Comparison of ENCODE assay signal across 8 cellular contexts in genomic region chr16:3983081-3983520, GRCh38.
A peak's percentile ranks its signal among the peaks of the same experiment; 100 is the strongest.
DNase-seq lines count a peak whose midpoint lies in the region; ATAC-seq and TF ChIP-seq lines count a peak whose summit lies in the region.

No MANE protein-coding gene starts in this region.

- DNase-seq in SIG-M5 treated with dmso at 0.1 percent for 504 hours (lab: John Stamatoyannopoulos, UW; ENCODE audit: unreplicated experiment) = peak; percentile 8
- DNase-seq in SIG-M5 (lab: John Stamatoyannopoulos, UW) = no peak
- peak; percentile 22 for DNase-seq in NCI-H524 treated with DMSO at 0.1 percent for 48 hours (lab: John Stamatoyannopoulos, UW)
- peak; percentile 59 for DNase-seq in activated T-cell treated with anti-CD3 and anti-CD28 coated beads, Interleukin-2, amount 50 U/mL, for 24 hours
- peak; percentile 58 for DNase-seq in fibroblast of peridontal ligament (ENCODE audit: extremely low read depth)
- peak; percentile 58 for DNase-seq in neural crest cell (ENCODE audit: low read depth, low spot score)
- DNase-seq in aorta = peak in 1 of 2 donors; percentile 77

- H3K27me3 ChIP-seq in aorta (ENCODE audit: control insufficient read depth in 1 of 2, insufficient read depth in 2 of 2, low read length in 1 of 2) = no peaks in the 10 kb centered on the region

- no peaks in the 10 kb centered on the region for H3K4me1 ChIP-seq in aorta (ENCODE audit: control insufficient read depth in 1 of 2, insufficient read depth in 2 of 2, low read length in 2 of 2)

- no peaks in the 10 kb centered on the region for H3K9me3 Mint-ChIP-seq in activated T-cell treated with anti-CD3 and anti-CD28 coated beads, Interleukin-2, amount 50 U/mL, for 24 hours
- no peaks in the 10 kb centered on the region for H3K9me3 Mint-ChIP-seq in neural crest cell

- H3K4me3 ChIP-seq in aorta (ENCODE audit: low read length in 2 of 2) = no peak overlapping the region

- peaks cover 18% of the 10 kb centered on the region for H3K36me3 Mint-ChIP-seq in activated T-cell treated with anti-CD3 and anti-CD28 coated beads, Interleukin-2, amount 50 U/mL, for 24 hours (ENCODE audit: low read depth)
- no peaks in the 10 kb centered on the region for H3K36me3 Mint-ChIP-seq in neural crest cell (ENCODE audit: low read depth)

- TF ChIP-seq CTCF in neural crest cell (conservative IDR thresholded peaks at IDR 0.05) = peak; percentile 82

- intact Hi-C loops in aorta (cut with DNase I) = loop anchor here in 1 of 2 donors (5.0 to 10.0 kb wide), 3 partner anchors 132 to 269 kb away; partner anchors contain the start of gene ADCY9

- H3K9me3 ChIP-seq in aorta (ENCODE audit: control insufficient read depth, low read length) = no peaks in the 10 kb centered on the region

- no peak overlapping the region for H3K4me3 Mint-ChIP-seq in activated T-cell treated with anti-CD3 and anti-CD28 coated beads, Interleukin-2, amount 50 U/mL, for 24 hours
- no peak overlapping the region for H3K4me3 Mint-ChIP-seq in neural crest cell

- H3K27ac Mint-ChIP-seq in activated T-cell treated with anti-CD3 and anti-CD28 coated beads, Interleukin-2, amount 50 U/mL, for 24 hours = no peak overlapping the region
- no peak overlapping the region for H3K27ac Mint-ChIP-seq in neural crest cell (ENCODE audit: unreplicated experiment)

- peaks cover 6% of the 10 kb centered on the region for H3K4me1 Mint-ChIP-seq in activated T-cell treated with anti-CD3 and anti-CD28 coated beads, Interleukin-2, amount 50 U/mL, for 24 hours (ENCODE audit: low read depth)
- H3K4me1 Mint-ChIP-seq in neural crest cell = peaks cover 3% of the 10 kb centered on the region

- peaks cover 0 to 3% of the 10 kb centered on the region in 2 donors for H3K36me3 ChIP-seq in aorta (ENCODE audit: control insufficient read depth in 1 of 2, insufficient read depth in 2 of 2, low read length in 1 of 2)

- peak; percentile 72 for ATAC-seq in aorta (ENCODE audit: low FRiP score)
- ATAC-seq in HG03378 (IDR thresholded peaks at IDR 0.05; ENCODE audit: unreplicated experiment) = no peak

- WGBS in aorta, 2 donors = 28 to 35% methylated on average over 22 of the region's 22 CpGs

- H3K27ac ChIP-seq in aorta (ENCODE audit: low read depth in 1 of 2, low read length in 2 of 2) = no peak overlapping the region

- H3K27me3 Mint-ChIP-seq in activated T-cell treated with anti-CD3 and anti-CD28 coated beads, Interleukin-2, amount 50 U/mL, for 24 hours = no peaks in the 10 kb centered on the region
- H3K27me3 Mint-ChIP-seq in neural crest cell (ENCODE audit: low read depth) = no peaks in the 10 kb centered on the region
